ENCODE assay signal across 1 cellular context in genomic region chr6:161195418-161195817, GRCh38.
TF ChIP-seq lines count a peak whose summit lies in the region.

No MANE protein-coding gene starts in this region.

TF ChIP-seq in K562, 482 proteins besides CTCF, POLR2A, EP300 and RAD21 (continued from another document):
- no peak for TF ChIP-seq RB1 (IDR thresholded peaks at IDR 0.05; ENCODE audit: low read depth)
- peak; percentile 21; the same call in 1 of the 2 replicates for TF ChIP-seq ZBTB33 (CRISPR knock-in tag; IDR thresholded peaks at IDR 0.05)
